11 cellular contexts compared by ENCODE assay signal in the genomic region with DNA sequence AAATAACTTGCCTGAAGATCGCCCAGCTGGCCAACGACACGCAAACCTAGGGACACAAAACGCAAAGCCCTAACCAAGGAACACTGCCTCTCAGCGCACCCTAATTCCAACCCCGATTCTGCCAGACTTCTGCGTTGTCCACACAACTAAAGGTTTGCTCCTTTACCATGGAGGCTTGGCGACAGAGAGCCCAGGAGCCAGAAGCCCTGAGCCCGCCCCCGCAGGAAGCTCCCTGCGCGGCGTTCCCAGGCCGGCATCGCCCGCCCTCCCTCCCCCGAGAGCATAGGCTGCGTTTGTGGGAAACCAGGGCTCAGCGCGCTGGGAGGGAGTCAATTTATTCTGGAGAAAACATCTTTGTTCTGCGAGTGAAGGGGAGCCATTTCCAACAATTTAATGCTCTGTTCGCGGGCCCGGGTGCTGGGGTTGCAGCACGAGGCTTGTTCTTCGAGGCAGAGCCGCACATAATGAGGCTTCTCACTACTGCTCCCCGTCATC.
A peak's percentile ranks its signal among the peaks of the same experiment; 100 is the strongest.
DNase-seq lines count a peak whose midpoint lies in the region; ATAC-seq and TF ChIP-seq lines count a peak whose summit lies in the region.
"Had no signal": no experiment of that assay in that cellular context is flagged by ENCODE, and none has a peak within 500 bp of the region (broad histone marks: within the 10 kb centered on the region; RNA-seq: fewer than 3 reads in every experiment).

No MANE protein-coding gene starts in this region.

- POLR2A ChIA-PET in OCI-LY7 (lab: Charles Lee): interaction anchor here (0.9 to 1.0 kb wide), 2 partner anchors 15 to 34 kb away, joined by 3 read pairs; no protein-coding TSS in a partner anchor

- H3K4me1 ChIP-seq in tibial artery (peaks cover 0 to 7% (median 6%) of the 10 kb centered on the region in 4 donors), OCI-LY7 (ENCODE audit: insufficient read depth, low read length, poor library complexity, severe bottlenecking) (no peaks in the 10 kb centered on the region)
- H3K4me1 ChIP-seq: Caco-2 had no signal

- H3K27me3 ChIP-seq in tibial artery: peaks cover 0 to 9% of the 10 kb centered on the region in 2 donors

- H3K9me3 ChIP-seq in tibial artery: no peaks in the 10 kb centered on the region
- no peaks in the 10 kb centered on the region for H3K9me3 ChIP-seq in OCI-LY7 (ENCODE audit: low read length)

- H3K4me3 ChIP-seq in tibial artery: peak overlapping the region in 1 of 2 donors; percentile 18
- H3K4me3 ChIP-seq in OCI-LY7 (ENCODE audit: low read depth, low read length, poor library complexity, severe bottlenecking): no peak overlapping the region

- no peak overlapping the region for H3K4me2 ChIP-seq in OCI-LY7 (ENCODE audit: low read length)

- H2AFZ ChIP-seq in OCI-LY7 (ENCODE audit: low read length): no peak overlapping the region

- TF ChIP-seq CTCF in tibial artery (IDR thresholded peaks at IDR 0.05) (no peak), OCI-LY7 (conservative IDR thresholded peaks at IDR 0.05; ENCODE audit: low read length) (no peak)

- CTCF ChIA-PET in OCI-LY7 (lab: Charles Lee; ENCODE audit: unreplicated experiment): no interaction called here

- H3K36me3 ChIP-seq in tibial artery: no peaks in the 10 kb centered on the region
- no peaks in the 10 kb centered on the region for H3K36me3 ChIP-seq in OCI-LY7 (ENCODE audit: insufficient read depth, low read length)

- DNase-seq in NCI-H1092 treated with DMSO at 0.1 percent for 48 hours (lab: John Stamatoyannopoulos, UW): peak; percentile 47
- no peak for DNase-seq in NCI-H1092 (lab: John Stamatoyannopoulos, UW)
- peak; percentile 96 for DNase-seq in globus pallidus (ENCODE audit: low spot score)
- peak in 52 of 56 donors; percentile 27 to 92 (median 82) for DNase-seq in nucleus accumbens (lab: John Stamatoyannopoulos, UW)
- peak; percentile 10 to 37 for DNase-seq in tibial artery
- no peak for DNase-seq in OCI-LY7 (ENCODE audit: low spot score)
- DNase-seq in D341Med (ENCODE audit: low spot score): no peak
- DNase-seq: glutamatergic neuron, mammary epithelial cell had no signal

- H3K27ac ChIP-seq in tibial artery: no peak overlapping the region
- no peak overlapping the region for H3K27ac ChIP-seq in OCI-LY7 (ENCODE audit: low read depth, low read length, poor library complexity, severe bottlenecking)

- H3K79me2 ChIP-seq in OCI-LY7 (ENCODE audit: insufficient read depth, low read depth, low read length): no peaks in the 10 kb centered on the region

- intact Hi-C loops in tibial artery (cut with DNase I; ENCODE audit: low total_unique reads) (no loop called here), OCI-LY7 (cut with micrococcal nuclease; ENCODE audit: unreplicated experiment) (loop anchor here (1.0 kb wide), 2 partner anchors 115 to 323 kb away; no protein-coding TSS in a partner anchor)

- BruUV-seq in OCI-LY7 (replicated peaks; lab: Mats Ljungman, UMichigan): no TSS peak

- no peaks in the 10 kb centered on the region for H4K20me1 ChIP-seq in OCI-LY7 (ENCODE audit: insufficient read depth, low read length)

- no peaks in the 10 kb centered on the region for H3K9me2 ChIP-seq in OCI-LY7 (ENCODE audit: insufficient read depth, low read length)

- no peak for ATAC-seq in GM18868 (IDR thresholded peaks at IDR 0.05; ENCODE audit: unreplicated experiment)

Comparison
In these comparisons a context has a peak if more than half of its experiments do, and no peak if none do; other contexts are left out.
1. DNase-seq: peak in NCI-H1092 treated with DMSO at 0.1 percent for 48 hours (single experiment), globus pallidus (single experiment), nucleus accumbens (52 of 56) and tibial artery (2 of 2); none in NCI-H1092 (single experiment), OCI-LY7 (single experiment) and D341Med (single experiment).